18 cellular contexts compared by ENCODE assay signal in genomic region chr13:50389726-50390125, GRCh38.
DNase-seq lines count a peak whose midpoint lies in the region; ATAC-seq and TF ChIP-seq lines count a peak whose summit lies in the region.
"Had no signal": no experiment of that assay in that cellular context is flagged by ENCODE, and none has a peak within 500 bp of the region (broad histone marks: within the 10 kb centered on the region; RNA-seq: fewer than 3 reads in every experiment).

No MANE protein-coding gene starts in this region.

- no peaks in the 10 kb centered on the region for H3K36me3 Mint-ChIP-seq in nephron (ENCODE audit: low read depth)
- H3K36me3 Mint-ChIP-seq: activated CD8-positive, alpha-beta memory T cell treated with anti-CD3 and anti-CD28 coated beads, Interleukin-2, amount 10 ng/mL, durations not matched to agents 7 days and 5 days had no signal

- no peak for TF ChIP-seq CTCF in nephron (IDR thresholded peaks at IDR 0.05; ENCODE audit: unreplicated experiment in 3 of 3)
- no peak for TF ChIP-seq CTCF in tibial artery (IDR thresholded peaks at IDR 0.05)

- no peak for ATAC-seq in HG03469 (IDR thresholded peaks at IDR 0.05; ENCODE audit: unreplicated experiment)
- ATAC-seq: activated CD8-positive, alpha-beta memory T cell treated with anti-CD3 and anti-CD28 coated beads, Interleukin-2, amount 10 ng/mL, durations not matched to agents 7 days and 5 days; sciatic nerve had no signal

- no peaks in the 10 kb centered on the region for H3K27me3 Mint-ChIP-seq in nephron (ENCODE audit: low read depth)

- H3K9me3 ChIP-seq in tibial artery, result no peaks in the 10 kb centered on the region
- H3K9me3 ChIP-seq: SJCRH30 had no signal

- no peak overlapping the region for H3K27ac ChIP-seq in tibial artery
- H3K27ac ChIP-seq: coronary artery, SJCRH30 had no signal

- no peaks in the 10 kb centered on the region for H3K36me3 ChIP-seq in tibial artery
- H3K36me3 ChIP-seq: SJCRH30 had no signal

- no peak overlapping the region for H3K4me3 Mint-ChIP-seq in nephron
- H3K4me3 Mint-ChIP-seq: activated CD8-positive, alpha-beta memory T cell treated with anti-CD3 and anti-CD28 coated beads, Interleukin-2, amount 10 ng/mL, durations not matched to agents 7 days and 5 days; T-helper 2 cell treated with Interferon-gamma antibody and Interleukin-4, amounts not matched to agents 5 μg/mL and 100 μg/mL, for 36 hours had no signal

- intact Hi-C loops in tibial artery (cut with DNase I; ENCODE audit: low total_unique reads), result no loop called here

- H3K4me1 Mint-ChIP-seq in nephron, result peaks cover 76% of the 10 kb centered on the region

- no peak overlapping the region for H3K4me3 ChIP-seq in tibial artery
- H3K4me3 ChIP-seq: coronary artery, SJCRH30 had no signal

- H3K27ac Mint-ChIP-seq in nephron, result peak overlapping the region; percentile 33 to 85 (median 58)
- H3K27ac Mint-ChIP-seq: activated CD8-positive, alpha-beta memory T cell treated with anti-CD3 and anti-CD28 coated beads, Interleukin-2, amount 10 ng/mL, durations not matched to agents 7 days and 5 days; T-helper 2 cell treated with Interferon-gamma antibody and Interleukin-4, amounts not matched to agents 5 μg/mL and 100 μg/mL, for 36 hours had no signal

- H3K4me1 ChIP-seq in tibial artery, result peaks cover 0 to 21% (median 6%) of the 10 kb centered on the region in 4 donors

- DNase-seq in DMS153 (lab: John Stamatoyannopoulos, UW), result peak; percentile 85
- peak; percentile 59 to 87 for DNase-seq in NCI-H2081 (lab: John Stamatoyannopoulos, UW)
- peak; percentile 99 for DNase-seq in NCI-H82 treated with DMSO at 0.1 percent for 48 hours (lab: John Stamatoyannopoulos, UW; ENCODE audit: unreplicated experiment)
- DNase-seq in tibial artery, result no peak
- no peak for DNase-seq in NCI-H1436 treated with DMSO at 0.1 percent for 48 hours (lab: John Stamatoyannopoulos, UW)
- DNase-seq in hippocampal formation (lab: John Stamatoyannopoulos, UW), result no peak
- DNase-seq: activated CD4-positive, CD25-positive, alpha-beta regulatory T cell treated with anti-CD3 and anti-CD28 coated beads, Interleukin-2, amount 50 U/mL, for 72 hours; activated CD8-positive, alpha-beta memory T cell treated with anti-CD3 and anti-CD28 coated beads, Interleukin-2, amount 10 ng/mL, durations not matched to agents 7 days and 5 days; activated gamma-delta T cell; glutamatergic neuron; NCI-H2029 treated with DMSO at 0.1 percent for 48 hours; SJCRH30; stimulated activated CD4-positive, alpha-beta T cell treated with anti-CD3 and anti-CD28 coated beads, Interleukin-2, amount 100 ng/mL, for 24 hours had no signal

- H3K9me3 Mint-ChIP-seq in nephron, result no peaks in the 10 kb centered on the region
- H3K9me3 Mint-ChIP-seq: T-helper 2 cell treated with Interferon-gamma antibody and Interleukin-4, amounts not matched to agents 5 μg/mL and 100 μg/mL, for 36 hours had no signal

- no peaks in the 10 kb centered on the region for H3K27me3 ChIP-seq in tibial artery
- H3K27me3 ChIP-seq: SJCRH30 had no signal

Comparison
In these comparisons a context has a peak if more than half of its experiments do, and no peak if none do; other contexts are left out.
1. DNase-seq: peak in DMS153 (single experiment), NCI-H2081 (2 of 2) and NCI-H82 treated with DMSO at 0.1 percent for 48 hours (single experiment); none in tibial artery (0 of 2), NCI-H1436 treated with DMSO at 0.1 percent for 48 hours (single experiment) and hippocampal formation (0 of 2).